8 cellular contexts compared by ENCODE assay signal in genomic region chr17:77494664-77495435, GRCh38.
A peak's percentile ranks its signal among the peaks of the same experiment; 100 is the strongest.
DNase-seq lines count a peak whose midpoint lies in the region.

No MANE protein-coding gene starts in this region.

- H3K4ac ChIP-seq in mesendoderm (ENCODE audit: low read depth, low read length): no peak overlapping the region

- H3K79me1 ChIP-seq in mesendoderm (ENCODE audit: low read length): peaks cover 3% of the 10 kb centered on the region

- H3K4me1 ChIP-seq in BLaER1 treated with 17β-estradiol and CSF1 and Interleukin-3, amounts not matched to agents 10 nM and 100 nM: peaks cover 44 to 60% (median 55%) of the 10 kb centered on the region in 10 experiments
- no peaks in the 10 kb centered on the region for H3K4me1 ChIP-seq in mesendoderm (ENCODE audit: control insufficient read depth, low read depth, low read length)

- no peak overlapping the region for H2AK5ac ChIP-seq in mesendoderm (ENCODE audit: low read length)

- no CpG with 5 or more reads among the region's 18 CpGs for WGBS in mesendoderm (ENCODE audit: extremely low coverage, insufficient coverage, low lambda C conversion rate)

- no peak overlapping the region for H3K4me3 ChIP-seq in BLaER1 treated with 17β-estradiol and CSF1 and Interleukin-3, amounts not matched to agents 10 nM and 100 nM
- no peak overlapping the region for H3K4me3 ChIP-seq in mesendoderm (ENCODE audit: low read length)

- no peak overlapping the region for H2BK15ac ChIP-seq in mesendoderm (replicated peaks; ENCODE audit: low read depth)

- H4K5ac ChIP-seq in mesendoderm (ENCODE audit: low read length): no peak overlapping the region

- peak overlapping the region; percentile 4 for H3K4me3 Mint-ChIP-seq in activated CD4-positive, alpha-beta memory T cell treated with anti-CD3 and anti-CD28 coated beads for 36 hours

- no peak overlapping the region for H2BK120ac ChIP-seq in mesendoderm (ENCODE audit: low read depth, low read length)

- H3K18ac ChIP-seq in mesendoderm (ENCODE audit: low read length): no peak overlapping the region

- no peaks in the 10 kb centered on the region for H3K27me3 Mint-ChIP-seq in activated CD4-positive, alpha-beta memory T cell treated with anti-CD3 and anti-CD28 coated beads for 36 hours

- H3K9ac ChIP-seq in BLaER1 treated with 17β-estradiol and CSF1 and Interleukin-3, amounts not matched to agents 10 nM and 100 nM: peak overlapping the region in 4 of 11 experiments; percentile 28 to 41 (median 34); a peak in 5 of 22 replicates
- H3K9ac ChIP-seq in mesendoderm (ENCODE audit: low read length): no peak overlapping the region

- H4K8ac ChIP-seq in mesendoderm (ENCODE audit: low read depth, low read length): no peak overlapping the region

- H3K56ac ChIP-seq in mesendoderm (ENCODE audit: low read length): no peak overlapping the region

- POLR2A ChIA-PET in activated CD4-positive, alpha-beta memory T cell treated with anti-CD3 and anti-CD28 coated beads for 36 hours (lab: Charles Lee): interaction anchor here (1.0 to 1.7 kb wide), 4 partner anchors 35 to 163 kb away, joined by 3 to 5 read pairs (median 4); no protein-coding TSS in a partner anchor

- CTCF ChIA-PET in activated CD4-positive, alpha-beta memory T cell treated with anti-CD3 and anti-CD28 coated beads for 36 hours (lab: Charles Lee): interaction anchor here (0.5 to 10.1 kb wide), 36 partner anchors 11 to 519 kb away, joined by 3 to 209 read pairs (median 6); no protein-coding TSS in a partner anchor

- H3K4me1 Mint-ChIP-seq in activated CD4-positive, alpha-beta memory T cell treated with anti-CD3 and anti-CD28 coated beads for 36 hours (ENCODE audit: low read depth): peaks cover 13% of the 10 kb centered on the region

- peak overlapping the region in 7 of 11 experiments; percentile 4 to 47 (median 21); a peak in 9 of 22 replicates for H3K27ac ChIP-seq in BLaER1 treated with 17β-estradiol and CSF1 and Interleukin-3, amounts not matched to agents 10 nM and 100 nM
- H3K27ac ChIP-seq in mesendoderm (ENCODE audit: low read depth, low read length): no peak overlapping the region

- DNase-seq in H4 (ENCODE audit: low spot score): peak; percentile 75
- DNase-seq in NCI-H460 (ENCODE audit: extremely low read depth, low read depth): peak; percentile 62
- DNase-seq in activated CD4-positive, alpha-beta memory T cell treated with anti-CD3 and anti-CD28 coated beads for 36 hours: peak; percentile 82
- DNase-seq in effector CD8-positive, alpha-beta T cell (lab: John Stamatoyannopoulos, UW): peak; percentile 72
- DNase-seq in mesendoderm: peak; percentile 80
- peak; percentile 57 to 61 for DNase-seq in stimulated activated CD8-positive, alpha-beta memory T cell treated with anti-CD3 and anti-CD28 coated beads, Interleukin-2, amount 100 ng/mL, for 48 hours (ENCODE audit: low read depth in 2 of 2)
- DNase-seq in NCI-H128 (lab: John Stamatoyannopoulos, UW; ENCODE audit: unreplicated experiment): no peak

- H3K79me2 ChIP-seq in mesendoderm (ENCODE audit: control insufficient read depth, insufficient read depth, low read length): no peaks in the 10 kb centered on the region

- H3K9me3 ChIP-seq in BLaER1 treated with 17β-estradiol and CSF1 and Interleukin-3, amounts not matched to agents 10 nM and 100 nM (replicated peaks in 1 of 11): no peaks in the 10 kb centered on the region

- peak overlapping the region; percentile 48 to 81 (median 70) for H3K4me2 ChIP-seq in BLaER1 treated with 17β-estradiol and CSF1 and Interleukin-3, amounts not matched to agents 10 nM and 100 nM
- no peak overlapping the region for H3K4me2 ChIP-seq in mesendoderm (ENCODE audit: low read length)

- H3K27me3 ChIP-seq in BLaER1 treated with 17β-estradiol and CSF1 and Interleukin-3, amounts not matched to agents 10 nM and 100 nM: no peaks in the 10 kb centered on the region
- H3K27me3 ChIP-seq in mesendoderm (ENCODE audit: insufficient read depth, low read length, poor library complexity): no peaks in the 10 kb centered on the region

- intact Hi-C loops in activated CD4-positive, alpha-beta memory T cell treated with anti-CD3 and anti-CD28 coated beads for 36 hours (cut with micrococcal nuclease): loop anchor here (1.0 to 5.0 kb wide), 4 partner anchors 38 to 164 kb away; no protein-coding TSS in a partner anchor

- H3K27ac Mint-ChIP-seq in activated CD4-positive, alpha-beta memory T cell treated with anti-CD3 and anti-CD28 coated beads for 36 hours: peak overlapping the region; percentile 75

- H4K20me1 ChIP-seq in BLaER1 treated with 17β-estradiol and CSF1 and Interleukin-3, amounts not matched to agents 10 nM and 100 nM: peaks cover 45 to 90% (median 62%) of the 10 kb centered on the region in 11 experiments; a peak in 21 of 22 replicates

- H3K36me3 Mint-ChIP-seq in activated CD4-positive, alpha-beta memory T cell treated with anti-CD3 and anti-CD28 coated beads for 36 hours: peaks cover 32% of the 10 kb centered on the region

- no peak overlapping the region for H2BK5ac ChIP-seq in mesendoderm (ENCODE audit: low read length)

- no peak overlapping the region for H3K23ac ChIP-seq in mesendoderm (ENCODE audit: low read length)

- H3K36me3 ChIP-seq in BLaER1 treated with 17β-estradiol and CSF1 and Interleukin-3, amounts not matched to agents 10 nM and 100 nM: peaks cover 74 to 96% (median 93%) of the 10 kb centered on the region in 11 experiments
- H3K36me3 ChIP-seq in mesendoderm (ENCODE audit: control insufficient read depth, insufficient read depth, low read length): peaks cover 8% of the 10 kb centered on the region

- no peaks in the 10 kb centered on the region for H3K9me3 Mint-ChIP-seq in activated CD4-positive, alpha-beta memory T cell treated with anti-CD3 and anti-CD28 coated beads for 36 hours
